Comparison of ENCODE assay signal across 14 cellular contexts in the genomic region with DNA sequence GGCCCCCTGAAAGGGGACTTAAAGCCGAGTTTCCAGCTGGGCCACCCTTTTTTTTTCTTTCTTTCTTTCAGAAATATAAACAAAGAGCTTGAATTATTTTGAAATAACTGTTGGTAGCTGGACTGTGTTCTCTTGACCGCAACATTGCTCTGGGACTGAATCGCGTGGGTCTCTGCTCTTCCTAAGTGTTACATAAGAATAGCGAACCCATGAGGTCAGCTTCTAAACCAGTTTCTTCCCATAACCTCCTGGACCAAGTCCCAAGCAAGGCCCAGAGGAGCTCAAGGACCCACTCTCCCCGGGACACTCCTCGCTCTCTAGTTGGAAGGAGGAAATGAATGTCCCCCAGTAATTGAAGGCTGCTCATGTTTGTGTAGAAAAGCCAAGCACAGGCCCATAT.
DNase-seq lines count a peak whose midpoint lies in the region; ATAC-seq and TF ChIP-seq lines count a peak whose summit lies in the region.
"Had no signal": no experiment of that assay in that cellular context is flagged by ENCODE, and none has a peak within 500 bp of the region (broad histone marks: within the 10 kb centered on the region; RNA-seq: fewer than 3 reads in every experiment).

No MANE protein-coding gene starts in this region.

- peaks cover 8% of the 10 kb centered on the region for H3K9me3 ChIP-seq in mammary epithelial cell (replicated peaks; ENCODE audit: insufficient read depth, low read length)
- H3K9me3 ChIP-seq: SJCRH30 had no signal

- POLR2A ChIA-PET in MCF 10A (lab: Yijun Ruan, JAX), result no interaction called here

- H3K27ac ChIP-seq in mammary epithelial cell (ENCODE audit: insufficient read depth, low read depth, low read length), result no peak overlapping the region
- H3K27ac ChIP-seq: 22Rv1, SJCRH30 had no signal

- H3K4me3 ChIP-seq in mammary epithelial cell (replicated peaks in 1 of 3; ENCODE audit: insufficient read depth in 1 of 3, low read depth in 2 of 3, low read length in 3 of 3) (no peak overlapping the region), foreskin fibroblast (ENCODE audit: low read depth in 1 of 2, low read length in 2 of 2) (no peak overlapping the region)
- H3K4me3 ChIP-seq: SJCRH30 had no signal

- H3K9ac ChIP-seq in mammary epithelial cell (ENCODE audit: insufficient read depth, low read length), result no peak overlapping the region

- H3K4me1 ChIP-seq in mammary epithelial cell (ENCODE audit: insufficient read depth, low read length), result no peaks in the 10 kb centered on the region
- H3K4me1 ChIP-seq: SJCRH30 had no signal

- intact Hi-C loops in MCF 10A (cut with micrococcal nuclease), result no loop called here
- intact Hi-C loops in mammary epithelial cell (cut with micrococcal nuclease), result no loop called here

- no peaks in the 10 kb centered on the region for H3K36me3 ChIP-seq in mammary epithelial cell (ENCODE audit: insufficient read depth, low read length)
- H3K36me3 ChIP-seq: SJCRH30 had no signal

- no peaks in the 10 kb centered on the region for H3K79me2 ChIP-seq in mammary epithelial cell (ENCODE audit: insufficient read depth, low read length)

- DNase-seq in MCF 10A (ENCODE audit: unreplicated experiment), result peak; percentile 16
- no peak for DNase-seq in mammary epithelial cell
- DNase-seq in foreskin fibroblast, result peak; percentile 11 to 26
- no peak for DNase-seq in omental fat pad (ENCODE audit: low spot score)
- no peak for DNase-seq in AG08395 (ENCODE audit: low spot score)
- no peak for DNase-seq in activated naive CD8-positive, alpha-beta T cell treated with anti-CD3 and anti-CD28 coated beads, Interleukin-2, amount 50 U/mL, for 24 hours
- DNase-seq in effector CD8-positive, alpha-beta T cell (lab: John Stamatoyannopoulos, UW), result no peak
- DNase-seq in NCI-H146 (lab: John Stamatoyannopoulos, UW), result no peak
- DNase-seq: activated effector memory CD4-positive, alpha-beta T cell treated with anti-CD3 and anti-CD28 coated beads, Interleukin-2, amount 50 U/mL, for 16 hours; KBM-7; left colon; SJCRH30; stimulated activated CD8-positive, alpha-beta memory T cell treated with anti-CD3 and anti-CD28 coated beads, Interleukin-4, amount 100 ng/mL, for 48 hours had no signal

- no peak overlapping the region for H3K4me2 ChIP-seq in mammary epithelial cell (ENCODE audit: insufficient read depth, low read depth, low read length)

- no TSS peak for BruUV-seq in MCF 10A (replicated peaks; lab: Mats Ljungman, UMichigan)
- BruUV-seq in mammary epithelial cell (replicated peaks; lab: Mats Ljungman, UMichigan), result no TSS peak

- H3K36me3 Mint-ChIP-seq in MCF 10A (ENCODE audit: insufficient read depth, unreplicated experiment), result no peaks in the 10 kb centered on the region
- H3K36me3 Mint-ChIP-seq in activated naive CD8-positive, alpha-beta T cell treated with anti-CD3 and anti-CD28 coated beads, Interleukin-2, amount 50 U/mL, for 24 hours (ENCODE audit: low read depth), result no peaks in the 10 kb centered on the region

- H3K27ac Mint-ChIP-seq in MCF 10A (ENCODE audit: low read depth, unreplicated experiment), result no peak overlapping the region
- H3K27ac Mint-ChIP-seq in activated naive CD8-positive, alpha-beta T cell treated with anti-CD3 and anti-CD28 coated beads, Interleukin-2, amount 50 U/mL, for 24 hours, result no peak overlapping the region

- in situ Hi-C loops in mammary epithelial cell (cut with MboI; ENCODE audit: low sequenced_read_pairs in 2 of 2), result no loop called here

- no peaks in the 10 kb centered on the region for H3K9me3 Mint-ChIP-seq in MCF 10A (ENCODE audit: unreplicated experiment)
- no peaks in the 10 kb centered on the region for H3K9me3 Mint-ChIP-seq in activated naive CD8-positive, alpha-beta T cell treated with anti-CD3 and anti-CD28 coated beads, Interleukin-2, amount 50 U/mL, for 24 hours

- dilution Hi-C loops in mammary epithelial cell (cut with HindIII; ENCODE audit: low sequenced_read_pairs), result no loop called here

- H3K4me1 Mint-ChIP-seq in MCF 10A (ENCODE audit: insufficient read depth, unreplicated experiment), result no peaks in the 10 kb centered on the region
- no peaks in the 10 kb centered on the region for H3K4me1 Mint-ChIP-seq in activated naive CD8-positive, alpha-beta T cell treated with anti-CD3 and anti-CD28 coated beads, Interleukin-2, amount 50 U/mL, for 24 hours

- TF ChIP-seq CTCF in MCF 10A (IDR thresholded peaks at IDR 0.05; ENCODE audit: unreplicated experiment) (no peak), mammary epithelial cell (conservative IDR thresholded peaks at IDR 0.05 in 1 of 2, IDR thresholded peaks at IDR 0.05 in 1 of 2; ENCODE audit: extremely low read depth in 1 of 2, insufficient read depth in 1 of 2, low read depth in 1 of 2, low read length in 2 of 2) (no peak), foreskin fibroblast (IDR thresholded peaks at IDR 0.05; ENCODE audit: low read depth, low read length) (no peak), omental fat pad (IDR thresholded peaks at IDR 0.05) (no peak)

- CTCF ChIA-PET in MCF 10A (lab: Yijun Ruan, JAX) (no interaction called here), mammary epithelial cell (lab: Charles Lee; ENCODE audit: low non-redundant PET) (no interaction called here)

- H3K27me3 ChIP-seq in mammary epithelial cell (ENCODE audit: insufficient read depth, low read length), result no peaks in the 10 kb centered on the region
- H3K27me3 ChIP-seq: SJCRH30 had no signal

- no peak overlapping the region for H3K4me3 Mint-ChIP-seq in MCF 10A (ENCODE audit: unreplicated experiment)
- no peak overlapping the region for H3K4me3 Mint-ChIP-seq in activated naive CD8-positive, alpha-beta T cell treated with anti-CD3 and anti-CD28 coated beads, Interleukin-2, amount 50 U/mL, for 24 hours

- H4K20me1 ChIP-seq in mammary epithelial cell (ENCODE audit: insufficient read depth, low read length), result no peaks in the 10 kb centered on the region

- 9% methylated on average over 7 of the region's 7 CpGs for WGBS in mammary epithelial cell (ENCODE audit: low coverage, missing lambda C conversion rate)

- H2AFZ ChIP-seq in mammary epithelial cell (ENCODE audit: low read depth, low read length), result no peak overlapping the region

- peaks cover 21% of the 10 kb centered on the region for H3K27me3 Mint-ChIP-seq in MCF 10A (ENCODE audit: insufficient read depth, unreplicated experiment)
- H3K27me3 Mint-ChIP-seq in activated naive CD8-positive, alpha-beta T cell treated with anti-CD3 and anti-CD28 coated beads, Interleukin-2, amount 50 U/mL, for 24 hours, result peaks cover 16% of the 10 kb centered on the region

- peak; percentile 53 for ATAC-seq in omental fat pad (ENCODE audit: low FRiP score)
- no peak for ATAC-seq in activated naive CD8-positive, alpha-beta T cell treated with anti-CD3 and anti-CD28 coated beads, Interleukin-2, amount 50 U/mL, for 24 hours
- ATAC-seq: left colon had no signal

Comparison
In these comparisons a context has a peak if more than half of its experiments do, and no peak if none do; other contexts are left out.
1. DNase-seq: peak in MCF 10A (single experiment) and foreskin fibroblast (2 of 2); none in mammary epithelial cell (single experiment), omental fat pad (single experiment), AG08395 (single experiment), activated naive CD8-positive, alpha-beta T cell treated with anti-CD3 and anti-CD28 coated beads, Interleukin-2, amount 50 U/mL, for 24 hours (single experiment), effector CD8-positive, alpha-beta T cell (single experiment) and NCI-H146 (single experiment).